ENCODE assay signal across 26 cellular contexts in genomic region chr5:38191693-38192092, GRCh38.
DNase-seq lines count a peak whose midpoint lies in the region; ATAC-seq, FAIRE-seq and TF ChIP-seq lines count a peak whose summit lies in the region.
"Had no signal": no experiment of that assay in that cellular context is flagged by ENCODE, and none has a peak within 500 bp of the region (broad histone marks: within the 10 kb centered on the region; RNA-seq: fewer than 3 reads in every experiment).

No MANE protein-coding gene starts in this region.

- H3K27me3 Mint-ChIP-seq in activated CD8-positive, alpha-beta T cell treated with anti-CD3 and anti-CD28 coated beads for 36 hours = peaks cover 18% of the 10 kb centered on the region

- no peaks in the 10 kb centered on the region for H3K36me3 Mint-ChIP-seq in activated CD8-positive, alpha-beta T cell treated with anti-CD3 and anti-CD28 coated beads for 36 hours (ENCODE audit: low read depth)
- H3K36me3 Mint-ChIP-seq: CD8-positive, alpha-beta T cell had no signal

- H3K9me3 Mint-ChIP-seq in activated CD8-positive, alpha-beta T cell treated with anti-CD3 and anti-CD28 coated beads for 36 hours = no peaks in the 10 kb centered on the region
- H3K9me3 Mint-ChIP-seq: CD4-positive, alpha-beta T cell; CD8-positive, alpha-beta T cell had no signal

- no peak for TF ChIP-seq CTCF in HepG2 (CRISPR knock-in tag; IDR thresholded peaks at IDR 0.05)
- no peak for TF ChIP-seq CTCF in right lobe of liver (IDR thresholded peaks at IDR 0.05)
- 0 out of 2 replicates have a peak, but pooled peaks have one; percentile 25 for TF ChIP-seq CTCF in PC-3 (conservative IDR thresholded peaks at IDR 0.05; ENCODE audit: low read depth, low read length)
- TF ChIP-seq CTCF in H1 (IDR thresholded peaks at IDR 0.05; ENCODE audit: control extremely low read depth in 1 of 3, insufficient read depth in 1 of 3, low read depth in 1 of 3, low read length in 3 of 3) = no peak
- TF ChIP-seq CTCF in activated CD8-positive, alpha-beta T cell treated with anti-CD3 and anti-CD28 coated beads for 36 hours (IDR thresholded peaks at IDR 0.05) = no peak

- H4K20me1 ChIP-seq in HepG2 (ENCODE audit: insufficient read depth, low read length) (no peaks in the 10 kb centered on the region), PC-3 (ENCODE audit: low read length) (no peaks in the 10 kb centered on the region), H1 (replicated peaks in 1 of 2; ENCODE audit: control insufficient read depth in 1 of 2, insufficient read depth in 2 of 2, low read length in 2 of 2) (no peaks in the 10 kb centered on the region)
- H4K20me1 ChIP-seq: BLaER1 treated with 17β-estradiol and CSF1 and Interleukin-3, amounts not matched to agents 10 nM and 100 nM had no signal

- H2AFZ ChIP-seq in HepG2 (ENCODE audit: low read length) (no peak overlapping the region), PC-3 (ENCODE audit: low read length) (no peak overlapping the region), H1 (ENCODE audit: low read length) (no peak overlapping the region)

- H3K4me1 ChIP-seq in HepG2 (ENCODE audit: insufficient read depth, low read length) = peaks cover 66% of the 10 kb centered on the region
- H3K4me1 ChIP-seq in right lobe of liver = no peaks in the 10 kb centered on the region
- no peaks in the 10 kb centered on the region for H3K4me1 ChIP-seq in PC-3 (ENCODE audit: insufficient read depth, low read length)
- H3K4me1 ChIP-seq in H1 (replicated peaks in 1 of 4; ENCODE audit: control insufficient read depth in 3 of 4, insufficient read depth in 4 of 4, low read length in 3 of 4) = no peaks in the 10 kb centered on the region
- H3K4me1 ChIP-seq: A549; BLaER1 treated with 17β-estradiol and CSF1 and Interleukin-3, amounts not matched to agents 10 nM and 100 nM; Caco-2 had no signal

- H3K27me3 ChIP-seq in HepG2 (ENCODE audit: control insufficient read depth in 1 of 2, insufficient read depth in 2 of 2, low read length in 2 of 2) (0 out of 5 replicates have a peak, but pooled peaks cover 0 to 12% of the 10 kb centered on the region in 2 experiments), right lobe of liver (no peaks in the 10 kb centered on the region), PC-3 (ENCODE audit: low read length) (peaks cover 76% of the 10 kb centered on the region), H1 (replicated peaks in 1 of 4; ENCODE audit: control insufficient read depth in 3 of 4, extremely low read depth in 1 of 4, insufficient read depth in 3 of 4, low read length in 3 of 4) (no peaks in the 10 kb centered on the region)

- H3K9ac ChIP-seq in HepG2 (ENCODE audit: insufficient read depth, low read depth, low read length) (no peak overlapping the region), PC-3 (ENCODE audit: low read length) (no peak overlapping the region), H1 (replicated peaks in 1 of 4; ENCODE audit: extremely low read depth in 1 of 4, low read depth in 3 of 4, low read length in 3 of 4) (no peak overlapping the region)
- H3K9ac ChIP-seq: BLaER1 treated with 17β-estradiol and CSF1 and Interleukin-3, amounts not matched to agents 10 nM and 100 nM had no signal

- no peak for DNase-seq in HepG2 (ENCODE audit: low spot score)
- no peak for DNase-seq in right lobe of liver
- no peak for DNase-seq in PC-3
- no peak for DNase-seq in H1 (ENCODE audit: low read depth in 1 of 2, low spot score in 2 of 2)
- DNase-seq in NOMO-1 (lab: John Stamatoyannopoulos, UW; ENCODE audit: unreplicated experiment in 2 of 2) = no peak
- no peak for DNase-seq in activated CD8-positive, alpha-beta T cell treated with anti-CD3 and anti-CD28 coated beads for 36 hours
- DNase-seq: AML-193; Caco-2; Calu3; CD4-positive, alpha-beta T cell; CD8-positive, alpha-beta T cell; DMS 273 treated with DMSO at 0.1 percent for 48 hours; DMS153; DMS53; DMS79; DND-41; EL; GDM1 had no signal

- no peak overlapping the region for H2AK5ac ChIP-seq in H1 (ENCODE audit: low read depth, low read length)

- H3K4ac ChIP-seq in H1 (replicated peaks; ENCODE audit: insufficient read length, low read depth, low read length) = no peak overlapping the region

- H2BK120ac ChIP-seq in H1 (replicated peaks; ENCODE audit: low read depth, low read length) = no peak overlapping the region

- H3K36me3 ChIP-seq in HepG2 (replicated peaks in 1 of 2; ENCODE audit: control insufficient read depth in 1 of 2, insufficient read depth in 2 of 2, low read length in 2 of 2) = no peaks in the 10 kb centered on the region
- no peaks in the 10 kb centered on the region for H3K36me3 ChIP-seq in right lobe of liver
- H3K36me3 ChIP-seq in PC-3 (ENCODE audit: low read depth, low read length) = no peaks in the 10 kb centered on the region
- no peaks in the 10 kb centered on the region for H3K36me3 ChIP-seq in H1 (ENCODE audit: control insufficient read depth in 2 of 4, insufficient read depth in 4 of 4, low read length in 3 of 4)
- H3K36me3 ChIP-seq: BLaER1 treated with 17β-estradiol and CSF1 and Interleukin-3, amounts not matched to agents 10 nM and 100 nM had no signal

- no peak overlapping the region for H3K14ac ChIP-seq in H1 (ENCODE audit: insufficient read length)

- no peak overlapping the region for H2BK20ac ChIP-seq in H1 (ENCODE audit: low read length)

- no peaks in the 10 kb centered on the region for H3K4me1 Mint-ChIP-seq in activated CD8-positive, alpha-beta T cell treated with anti-CD3 and anti-CD28 coated beads for 36 hours (ENCODE audit: low read depth)

- no TSS peak for BruUV-seq in HepG2 (replicated peaks; lab: Mats Ljungman, UMichigan)
- BruUV-seq in PC-3 (replicated peaks; lab: Mats Ljungman, UMichigan) = no TSS peak

- intact Hi-C loops in HepG2 (cut with micrococcal nuclease; ENCODE audit: unreplicated experiment) (loop anchor here (2.0 to 5.0 kb wide), 4 partner anchors 43 to 467 kb away; partner anchors contain the start of gene GDNF), right lobe of liver (cut with DNase I) (loop anchor here in 1 of 2 donors (5.0 kb wide), 1 partner anchor 354 kb away; no protein-coding TSS in a partner anchor), PC-3 (cut with micrococcal nuclease) (no loop called here)
- intact Hi-C loops in activated CD8-positive, alpha-beta T cell treated with anti-CD3 and anti-CD28 coated beads for 36 hours (cut with micrococcal nuclease) = loop anchor here (2.0 to 5.0 kb wide), 2 partner anchors 355 to 779 kb away; no protein-coding TSS in a partner anchor

- no peak overlapping the region for H3K27ac ChIP-seq in HepG2 (ENCODE audit: extremely low read length, insufficient read depth, low read length)
- H3K27ac ChIP-seq in right lobe of liver = no peak overlapping the region
- H3K27ac ChIP-seq in PC-3 (ENCODE audit: low read length) = no peak overlapping the region
- no peak overlapping the region for H3K27ac ChIP-seq in H1 (ENCODE audit: low read depth, low read length)
- H3K27ac ChIP-seq: 22Rv1; A549; BLaER1 treated with 17β-estradiol and CSF1 and Interleukin-3, amounts not matched to agents 10 nM and 100 nM; C4-2B had no signal

- H3K23me2 ChIP-seq in H1 (ENCODE audit: low read depth, low read length) = no peaks in the 10 kb centered on the region

- no peak overlapping the region for H3K4me2 ChIP-seq in HepG2 (ENCODE audit: low read depth, low read length)
- H3K4me2 ChIP-seq in PC-3 (ENCODE audit: low read length) = no peak overlapping the region
- H3K4me2 ChIP-seq in H1 (ENCODE audit: insufficient read depth in 1 of 2, low read depth in 2 of 2, low read length in 2 of 2) = no peak overlapping the region
- H3K4me2 ChIP-seq: A549; BLaER1 treated with 17β-estradiol and CSF1 and Interleukin-3, amounts not matched to agents 10 nM and 100 nM had no signal

- no peaks in the 10 kb centered on the region for H3K79me1 ChIP-seq in H1 (ENCODE audit: low read depth, low read length)

- H2BK12ac ChIP-seq in H1 (ENCODE audit: low read depth, low read length) = peak overlapping the region; percentile 64; the same call in 1 of the 2 replicates

- CTCF ChIA-PET in HepG2 (lab: Yijun Ruan, JAX; ENCODE audit: low intra/inter-chr PET ratio, low total read pairs) = interaction anchor here (2.1 kb wide), 1 partner anchor 779 kb away, joined by 9 read pairs; no protein-coding TSS in a partner anchor
- CTCF ChIA-PET in PC-3 (lab: Charles Lee) = no interaction called here
- CTCF ChIA-PET in H1 (lab: Charles Lee; ENCODE audit: partially characterized antibody) = interaction anchor here (0.9 to 3.6 kb wide), 49 partner anchors 8 to 779 kb away, joined by 3 to 42 read pairs (median 5); no protein-coding TSS in a partner anchor
- CTCF ChIA-PET in activated CD8-positive, alpha-beta T cell treated with anti-CD3 and anti-CD28 coated beads for 36 hours (lab: Charles Lee) = interaction anchor here (1.1 to 3.2 kb wide), 9 partner anchors 12 to 779 kb away, joined by 3 to 27 read pairs (median 8); no protein-coding TSS in a partner anchor

- no peaks in the 10 kb centered on the region for H3K9me2 ChIP-seq in PC-3 (replicated peaks; ENCODE audit: low read length)

- ATAC-seq in HepG2 (no peak), right lobe of liver (no peak), PC-3 (no peak)
- ATAC-seq in activated CD8-positive, alpha-beta T cell treated with anti-CD3 and anti-CD28 coated beads for 36 hours = no peak
- ATAC-seq: A549; CD8-positive, alpha-beta T cell; GM12878 had no signal

- no peak overlapping the region for H3K18ac ChIP-seq in H1 (ENCODE audit: extremely low read depth, low read length)

- no peak for TF ChIP-seq POLR2A in HepG2 (IDR thresholded peaks at IDR 0.05; ENCODE audit: insufficient read depth in 1 of 2, low read depth in 2 of 2, low read length in 2 of 2)
- no peak for TF ChIP-seq POLR2A in right lobe of liver (IDR thresholded peaks at IDR 0.05)
- TF ChIP-seq POLR2A in H1 (IDR thresholded peaks at IDR 0.05; ENCODE audit: control extremely low read depth in 1 of 2, low read depth in 2 of 2, low read length in 2 of 2) = no peak

- H3K79me2 ChIP-seq in HepG2 (ENCODE audit: insufficient read depth, low read length) (no peaks in the 10 kb centered on the region), PC-3 (ENCODE audit: low read length) (no peaks in the 10 kb centered on the region), H1 (ENCODE audit: control insufficient read depth in 1 of 2, insufficient read depth in 2 of 2, low read length in 2 of 2) (no peaks in the 10 kb centered on the region)

- no peak overlapping the region for H3K4me3 ChIP-seq in HepG2 (replicated peaks in 1 of 3; ENCODE audit: insufficient read depth in 1 of 3, low read depth in 2 of 3, low read length in 3 of 3)
- no peak overlapping the region for H3K4me3 ChIP-seq in right lobe of liver
- no peak overlapping the region for H3K4me3 ChIP-seq in PC-3 (ENCODE audit: low read length)
- H3K4me3 ChIP-seq in H1 (ENCODE audit: extremely low read depth in 1 of 4, insufficient read depth in 2 of 4, low read depth in 3 of 4, low read length in 4 of 4) = no peak overlapping the region
- H3K4me3 ChIP-seq: A549; BLaER1 treated with 17β-estradiol and CSF1 and Interleukin-3, amounts not matched to agents 10 nM and 100 nM; GM12878 had no signal

- POLR2A ChIA-PET in HepG2 (lab: Yijun Ruan, JAX) (interaction anchor here (1.8 kb wide), 1 partner anchor 43 kb away, joined by 7 read pairs; no protein-coding TSS in a partner anchor), PC-3 (lab: Charles Lee; ENCODE audit: unreplicated experiment) (no interaction called here), H1 (lab: Charles Lee; ENCODE audit: partially characterized antibody) (interaction anchor here (0.8 kb wide), 1 partner anchor 88 kb away, joined by 3 read pairs; no protein-coding TSS in a partner anchor)
- POLR2A ChIA-PET in activated CD8-positive, alpha-beta T cell treated with anti-CD3 and anti-CD28 coated beads for 36 hours (lab: Charles Lee) = no interaction called here

- H3K23ac ChIP-seq in H1 (ENCODE audit: insufficient read length) = no peak overlapping the region

- no peak overlapping the region for H4K8ac ChIP-seq in H1 (ENCODE audit: extremely low read depth, insufficient read depth, low read length)

- H3K27ac Mint-ChIP-seq in activated CD8-positive, alpha-beta T cell treated with anti-CD3 and anti-CD28 coated beads for 36 hours = no peak overlapping the region
- H3K27ac Mint-ChIP-seq: B cell; CD4-positive, alpha-beta T cell; CD8-positive, alpha-beta T cell had no signal

- H2BK15ac ChIP-seq in H1 (ENCODE audit: low read length) = no peak overlapping the region

- FAIRE-seq in HepG2 (lab: Jason Lieb, UNC) (no peak), H1 (lab: Jason Lieb, UNC) (no peak)
- FAIRE-seq: A549, GM12878, GM12892, GM18507 had no signal

- no peak overlapping the region for H2BK5ac ChIP-seq in H1 (ENCODE audit: low read depth, low read length)

- TF ChIP-seq RAD21 in HepG2 (CRISPR knock-in tag; IDR thresholded peaks at IDR 0.05) = no peak
- TF ChIP-seq RAD21 in H1 (IDR thresholded peaks at IDR 0.05 in 1 of 2, conservative IDR thresholded peaks at IDR 0.05 in 1 of 2; ENCODE audit: low read depth in 2 of 2, low read length in 2 of 2) = no peak

- in situ Hi-C loops in HepG2 (cut with HindIII; ENCODE audit: extremely low pct_ligation_motif_present, low pct_unique_long_range_greater_than_20kb) = loop anchor here (5.0 to 10.0 kb wide), 3 partner anchors 164 to 787 kb away; no protein-coding TSS in a partner anchor

- H4K91ac ChIP-seq in H1 (replicated peaks; ENCODE audit: insufficient read length, low read length) = no peak overlapping the region

- peaks cover 8% of the 10 kb centered on the region; the same call in 1 of the 2 replicates for H3K9me3 ChIP-seq in HepG2 (ENCODE audit: low read length)
- no peaks in the 10 kb centered on the region for H3K9me3 ChIP-seq in right lobe of liver
- no peaks in the 10 kb centered on the region for H3K9me3 ChIP-seq in PC-3 (ENCODE audit: low read length)
- H3K9me3 ChIP-seq in H1 (ENCODE audit: insufficient read depth in 2 of 2, low read depth in 1 of 2, low read length in 1 of 2) = no peaks in the 10 kb centered on the region
- H3K9me3 ChIP-seq: A549; BLaER1 treated with 17β-estradiol and CSF1 and Interleukin-3, amounts not matched to agents 10 nM and 100 nM; Caco-2 had no signal

- H3K4me3 Mint-ChIP-seq in activated CD8-positive, alpha-beta T cell treated with anti-CD3 and anti-CD28 coated beads for 36 hours = no peak overlapping the region
- H3K4me3 Mint-ChIP-seq: B cell; CD4-positive, alpha-beta T cell; CD8-positive, alpha-beta T cell had no signal

- no peak overlapping the region for H3K56ac ChIP-seq in H1 (replicated peaks; ENCODE audit: insufficient read length, low read depth, low read length)

- no peaks in the 10 kb centered on the region for H3F3A ChIP-seq in PC-3 (ENCODE audit: low read length, unreplicated experiment)

- TF ChIP-seq EP300 in HepG2 (IDR thresholded peaks at IDR 0.05; ENCODE audit: low read depth in 2 of 2, low read length in 2 of 2) (no peak), HepG2 (CRISPR knock-in tag; IDR thresholded peaks at IDR 0.05; ENCODE audit: borderline replicate concordance) (no peak), H1 (IDR thresholded peaks at IDR 0.05; ENCODE audit: borderline replicate concordance in 1 of 2, low read depth in 2 of 2, low read length in 2 of 2) (no peak)

- H4K5ac ChIP-seq in H1 (ENCODE audit: insufficient read length, low read depth, low read length) = no peak overlapping the region

Comparison
In these comparisons a context has a peak if more than half of its experiments do, and no peak if none do; other contexts are left out.
1. POLR2A ChIA-PET loops: an anchor here in HepG2 (1.8 kb wide) and H1 (0.8 kb wide); none called in PC-3 and activated CD8-positive, alpha-beta T cell treated with anti-CD3 and anti-CD28 coated beads for 36 hours.